In the genomic region with DNA sequence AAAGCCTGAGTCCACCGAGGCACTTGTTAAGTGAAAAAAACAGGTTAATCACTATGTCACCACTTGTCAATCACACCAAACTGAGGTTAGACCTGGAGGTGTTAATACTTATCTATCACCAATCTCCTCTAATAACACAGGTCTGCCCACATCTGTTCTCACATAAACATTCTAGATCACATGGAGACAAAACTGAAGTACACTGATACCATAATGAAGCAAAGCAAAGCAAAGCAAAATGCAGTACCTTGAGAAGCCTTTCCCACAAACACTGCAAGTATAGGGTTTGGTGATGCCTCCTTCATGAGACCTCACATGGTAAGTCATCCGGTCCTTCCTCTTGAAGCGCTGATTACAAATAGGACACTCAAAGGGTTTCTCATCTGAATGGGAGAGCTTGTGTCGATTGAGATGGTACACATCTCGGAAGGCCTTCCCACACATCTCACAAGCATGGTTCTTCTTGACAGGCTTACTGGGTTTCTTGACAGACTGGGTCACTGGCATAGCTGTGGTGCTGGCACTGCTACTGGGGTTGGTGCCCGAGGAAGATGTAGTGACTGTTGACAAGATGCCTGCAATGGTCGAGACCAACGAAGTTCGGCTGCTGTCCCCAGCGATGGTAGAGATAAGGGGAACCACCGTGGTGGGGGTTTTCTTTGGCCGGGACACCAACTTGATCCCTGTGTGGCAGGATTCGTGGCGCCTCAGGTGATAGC, we compare ENCODE assay signal across 17 cellular contexts. TPM values are rescaled to one million over a fixed set of nuclear protein-coding genes. Genes with fewer than 3 reads are reported as not detected.
DNase-seq lines count a peak whose midpoint lies in the region; ATAC-seq, FAIRE-seq and TF ChIP-seq lines count a peak whose summit lies in the region.
"Had no signal": no experiment of that assay in that cellular context is flagged by ENCODE, and none has a peak within 500 bp of the region (broad histone marks: within the 10 kb centered on the region; RNA-seq: fewer than 3 reads in every experiment).

No MANE protein-coding gene starts in this region.

- peak overlapping the region; percentile 62 for H3K4me3 Mint-ChIP-seq in natural killer cell
- H3K4me3 Mint-ChIP-seq: activated CD4-positive, alpha-beta T cell treated with anti-CD3 and anti-CD28 coated beads, Interleukin-2, amount 10 ng/mL, durations not matched to agents 7 days and 5 days had no signal

- H3K27ac Mint-ChIP-seq in natural killer cell: peak overlapping the region; percentile 43 to 75
- H3K27ac Mint-ChIP-seq: activated CD4-positive, alpha-beta T cell treated with anti-CD3 and anti-CD28 coated beads, Interleukin-2, amount 10 ng/mL, durations not matched to agents 7 days and 5 days; activated T-helper 2 cell treated with anti-CD3 and anti-CD28 coated beads, Interferon-gamma antibody, Interleukin-2, Interleukin-4, amounts not matched to agents 10 μg/mL and 5 μg/mL and 100 μg/mL, durations not matched to agents 14 hours and 24 hours and 36 hours had no signal

- TF ChIP-seq EP300 in A549 (IDR thresholded peaks at IDR 0.05): no peak

- H3K9me3 ChIP-seq in A549 (no peaks in the 10 kb centered on the region), MG63 (no peaks in the 10 kb centered on the region)
- H3K9me3 ChIP-seq: heart right ventricle had no signal

- CTCF ChIA-PET in A549 (lab: Yijun Ruan, JAX): interaction anchor here (0.8 to 22.5 kb wide), 11 partner anchors 11 to 862 kb away, joined by 3 to 386 read pairs (median 3); partner anchors contain the start of genes CUEDC1 and MRPS23

- 91% methylated on average over 14 of the region's 14 CpGs for WGBS in A549 (ENCODE audit: missing lambda C conversion rate)

- no peaks in the 10 kb centered on the region for H3K27me3 ChIP-seq in MG63
- H3K27me3 ChIP-seq: heart right ventricle had no signal

- POLR2A ChIA-PET in A549 (lab: Yijun Ruan, JAX): interaction anchor here (0.8 kb wide), 1 partner anchor 17 kb away, joined by 3 read pairs; no protein-coding TSS in a partner anchor

- H3K9me3 Mint-ChIP-seq in natural killer cell: no peaks in the 10 kb centered on the region
- H3K9me3 Mint-ChIP-seq: activated CD4-positive, alpha-beta T cell treated with anti-CD3 and anti-CD28 coated beads, Interleukin-2, amount 10 ng/mL, durations not matched to agents 7 days and 5 days; activated T-helper 2 cell treated with anti-CD3 and anti-CD28 coated beads, Interferon-gamma antibody, Interleukin-2, Interleukin-4, amounts not matched to agents 10 μg/mL and 5 μg/mL and 100 μg/mL, durations not matched to agents 14 hours and 24 hours and 36 hours had no signal

- ATAC-seq in A549 (no peak), natural killer cell (peak; percentile 52 to 87 (median 84)), GM18511 (IDR thresholded peaks at IDR 0.05; ENCODE audit: unreplicated experiment) (no peak), GM19467 (IDR thresholded peaks at IDR 0.05; ENCODE audit: unreplicated experiment) (no peak), HG03045 (IDR thresholded peaks at IDR 0.05; ENCODE audit: unreplicated experiment) (no peak)
- ATAC-seq: heart right ventricle had no signal

- FAIRE-seq in A549 (lab: Jason Lieb, UNC) (peak; percentile 84), D721Med (lab: Jason Lieb, UNC) (peak; percentile 79)

- 0 out of 3 replicates have a peak overlapping the region, but pooled peaks have one; percentile 2 for H3K4me2 ChIP-seq in A549

- H3K4me3 ChIP-seq in A549: no peak overlapping the region
- no peak overlapping the region for H3K4me3 ChIP-seq in MG63

- TF ChIP-seq POLR2A in A549 (IDR thresholded peaks at IDR 0.05; ENCODE audit: low read length): no peak

- H3K27me3 Mint-ChIP-seq in natural killer cell (ENCODE audit: low read depth in 2 of 2): no peaks in the 10 kb centered on the region
- H3K27me3 Mint-ChIP-seq: activated CD4-positive, alpha-beta T cell treated with anti-CD3 and anti-CD28 coated beads, Interleukin-2, amount 10 ng/mL, durations not matched to agents 7 days and 5 days had no signal

- 0 out of 6 replicates have a peak overlapping the region, but pooled peaks of 1 of the 2 experiments have one; percentile 13 for H3K27ac ChIP-seq in A549
- H3K27ac ChIP-seq in caudate nucleus (ENCODE audit: low read depth, low read length): peak overlapping the region; percentile 18

- H3K4me1 Mint-ChIP-seq in natural killer cell: peaks cover 72 to 74% of the 10 kb centered on the region in 2 donors

- TF ChIP-seq CTCF in A549 (IDR thresholded peaks at IDR 0.05) (no peak), D721Med (IDR thresholded peaks at IDR 0.05; ENCODE audit: insufficient read depth, missing control alignments) (no peak), natural killer cell (IDR thresholded peaks at IDR 0.05) (no peak)

- H3K36me3 ChIP-seq in MG63: peaks cover 68% of the 10 kb centered on the region

- no peak for DNase-seq in A549 (ENCODE audit: low read depth in 1 of 2, low spot score in 1 of 2)
- DNase-seq in D721Med (ENCODE audit: insufficient read length, low spot score): no peak
- peak in 1 of 61 donors; percentile 14 for DNase-seq in caudate nucleus (lab: John Stamatoyannopoulos, UW)
- no peak for DNase-seq in natural killer cell
- DNase-seq in MG63: no peak
- DNase-seq: activated CD4-positive, alpha-beta T cell treated with anti-CD3 and anti-CD28 coated beads, Interleukin-2, amount 10 ng/mL, durations not matched to agents 7 days and 5 days; aorta; DMS153; heart right ventricle; NCI-H1436 treated with DMSO at 0.1 percent for 48 hours; NCI-H226; posterior cingulate gyrus; SIG-M5 had no signal

- intact Hi-C loops in natural killer cell (cut with micrococcal nuclease): no loop called here

- peaks cover 30% of the 10 kb centered on the region for H3K36me3 Mint-ChIP-seq in natural killer cell

- no peak for TF ChIP-seq RAD21 in A549 (conservative IDR thresholded peaks at IDR 0.05 in 1 of 2, IDR thresholded peaks at IDR 0.05 in 1 of 2)

- H3K4me1 ChIP-seq in A549: peaks cover 62% of the 10 kb centered on the region

TF ChIP-seq in A549, 52 proteins besides CTCF, POLR2A, EP300 and RAD21 (continues in another document):
- TF ChIP-seq ZFP36 (IDR thresholded peaks at IDR 0.05; ENCODE audit: borderline replicate concordance, partially characterized antibody) (no peak), HES2 (IDR thresholded peaks at IDR 0.05) (no peak), MYC (IDR thresholded peaks at IDR 0.05; ENCODE audit: borderline replicate concordance, low read length) (no peak), ATOH8 (CRISPR knock-in tag; IDR thresholded peaks at IDR 0.05; ENCODE audit: low read depth) (no peak), RFX5 (IDR thresholded peaks at IDR 0.05) (no peak), NFE2L2 (conservative IDR thresholded peaks at IDR 0.05; ENCODE audit: low read length) (no peak), FOSB (CRISPR knock-in tag; IDR thresholded peaks at IDR 0.05) (no peak), GATA3 (IDR thresholded peaks at IDR 0.05; ENCODE audit: borderline replicate concordance) (no peak), HDAC2 (IDR thresholded peaks at IDR 0.05) (no peak), BCL3 (IDR thresholded peaks at IDR 0.05) (no peak), FOXS1 (CRISPR knock-in tag; IDR thresholded peaks at IDR 0.05) (no peak)

RNA-seq across cellular contexts. Expression of gene VEZF1, which starts 5.4 kb away (rescaled TPM):
- polyA plus RNA-seq in A549 (2011; rRNA removed) (57.7 and 63.8 TPM in 2 replicates), A549 (2017; fragmentation: RNase III; extraction: RNeasy Plus Mini Kit Qiagen cat#74134 plus additional on column Dnase treatment) (48.1 to 55.5 TPM (median 50.3 TPM) in 3 replicates)
- polyA plus RNA-seq in A549 (2012; cell fraction: cytosol; rRNA removed): 19.9 and 25.2 TPM in 2 replicates
- polyA plus RNA-seq in A549 (2012; cell fraction: nucleus; rRNA removed): 12.5 and 13.7 TPM in 2 replicates
- 83.1 and 90.7 TPM in 2 replicates for polyA minus RNA-seq in A549 (2011; rRNA and poly(A)+ RNA removed)
- total RNA-seq in natural killer cell: 10 to 100 TPM; 49.8 to 64.6 (median 63.4) TPM
- 30.6 and 54.3 TPM in 2 replicates for total RNA-seq in MG63 (2014; rRNA removed; shearing (Covaris generic); ENCODE audit: low replicate concordance)

RNA-seq across cellular contexts. Expression of gene SRSF1, which starts 24.4 kb away (rescaled TPM):
- polyA plus RNA-seq in A549 (2011; rRNA removed) (332 and 490 TPM in 2 replicates), A549 (2017; fragmentation: RNase III; extraction: RNeasy Plus Mini Kit Qiagen cat#74134 plus additional on column Dnase treatment) (364 to 399 TPM (median 368 TPM) in 3 replicates)
- polyA plus RNA-seq in A549 (2012; cell fraction: cytosol; rRNA removed): 272 and 316 TPM in 2 replicates
- 597 and 706 TPM in 2 replicates for polyA plus RNA-seq in A549 (2012; cell fraction: nucleus; rRNA removed)
- polyA minus RNA-seq in A549 (2011; rRNA and poly(A)+ RNA removed): 330 and 342 TPM in 2 replicates
- total RNA-seq in natural killer cell: 100 to 1,000 TPM; 125 to 157 (median 137) TPM
- total RNA-seq in MG63 (2014; rRNA removed; shearing (Covaris generic); ENCODE audit: low replicate concordance): 402 and 601 TPM in 2 replicates

RNA-seq across cellular contexts. Expression of gene CUEDC1, which starts 27.4 kb away (rescaled TPM):
- polyA plus RNA-seq in A549 (2011; rRNA removed): 44.3 and 54.8 TPM in 2 replicates
- polyA plus RNA-seq in A549 (2012; cell fraction: cytosol; rRNA removed): 47.9 and 48.0 TPM in 2 replicates
- polyA plus RNA-seq in A549 (2012; cell fraction: nucleus; rRNA removed): 222 and 260 TPM in 2 replicates
- polyA plus RNA-seq in A549 (2017; fragmentation: RNase III; extraction: RNeasy Plus Mini Kit Qiagen cat#74134 plus additional on column Dnase treatment): 70.7 to 103 TPM (median 90.6 TPM) in 3 replicates
- polyA minus RNA-seq in A549 (2011; rRNA and poly(A)+ RNA removed): 20.1 and 41.6 TPM in 2 replicates
- 1 to 10 TPM; 1.5 to 3.7 (median 2.6) TPM for total RNA-seq in natural killer cell
- total RNA-seq in MG63 (2014; rRNA removed; shearing (Covaris generic); ENCODE audit: low replicate concordance): 3.0 and 10.2 TPM in 2 replicates

Comparison
In these comparisons a context has a peak if more than half of its experiments do, and no peak if none do; other contexts are left out.
1. ATAC-seq: peak in natural killer cell (3 of 3); none in A549 (0 of 2), GM18511 (single experiment), GM19467 (single experiment) and HG03045 (single experiment).